22 cellular contexts compared by ENCODE assay signal in genomic region chr3:42935472-42935871, GRCh38. TPM values are rescaled to one million over a fixed set of nuclear protein-coding genes. Genes with fewer than 3 reads are reported as not detected.
DNase-seq lines count a peak whose midpoint lies in the region.
"Had no signal": no experiment of that assay in that cellular context is flagged by ENCODE, and none has a peak within 500 bp of the region (broad histone marks: within the 10 kb centered on the region; RNA-seq: fewer than 3 reads in every experiment).

No MANE protein-coding gene starts in this region.

- H3K9ac ChIP-seq in stomach smooth muscle (ENCODE audit: low read length in 2 of 2), result no peak overlapping the region
- H3K9ac ChIP-seq: KMS-11 had no signal

- no peaks in the 10 kb centered on the region for H3K36me3 Mint-ChIP-seq in activated naive CD4-positive, alpha-beta T cell treated with anti-CD3 and anti-CD28 coated beads, Interleukin-2, amount 50 U/mL, for 24 hours

- no peak overlapping the region for H3K27ac ChIP-seq in stomach smooth muscle (ENCODE audit: low read length)
- H3K27ac ChIP-seq: KMS-11, upper lobe of left lung had no signal

- H3K9me3 Mint-ChIP-seq in activated naive CD4-positive, alpha-beta T cell treated with anti-CD3 and anti-CD28 coated beads, Interleukin-2, amount 50 U/mL, for 24 hours, result no peaks in the 10 kb centered on the region

- H3K27ac Mint-ChIP-seq in activated naive CD4-positive, alpha-beta T cell treated with anti-CD3 and anti-CD28 coated beads, Interleukin-2, amount 50 U/mL, for 24 hours, result no peak overlapping the region
- H3K27ac Mint-ChIP-seq: nephron progenitor cell had no signal

- no peak overlapping the region for H3K4me3 ChIP-seq in Jurkat, Clone E6-1 (ENCODE audit: low read length)
- H3K4me3 ChIP-seq in stomach smooth muscle (ENCODE audit: low read length in 2 of 2), result peak overlapping the region; percentile 66 to 68
- H3K4me3 ChIP-seq: mucosa of descending colon had no signal

- peak overlapping the region; percentile 30 for H3K4me3 Mint-ChIP-seq in activated naive CD4-positive, alpha-beta T cell treated with anti-CD3 and anti-CD28 coated beads, Interleukin-2, amount 50 U/mL, for 24 hours
- H3K4me3 Mint-ChIP-seq: nephron progenitor cell had no signal

- in situ Hi-C loops in ACHN (cut with HindIII; ENCODE audit: low pct_ligation_motif_present, low pct_unique_long_range_greater_than_20kb, low sequenced_read_pairs), result no loop called here

- no peaks in the 10 kb centered on the region for H3K36me3 ChIP-seq in stomach smooth muscle (ENCODE audit: control insufficient read depth in 2 of 2, insufficient read depth in 2 of 2, low read length in 2 of 2)
- H3K36me3 ChIP-seq: upper lobe of left lung had no signal

- H3K4me1 Mint-ChIP-seq in activated naive CD4-positive, alpha-beta T cell treated with anti-CD3 and anti-CD28 coated beads, Interleukin-2, amount 50 U/mL, for 24 hours, result peaks cover 34% of the 10 kb centered on the region
- H3K4me1 Mint-ChIP-seq: nephron progenitor cell had no signal

- H3K27me3 ChIP-seq in stomach smooth muscle (ENCODE audit: control insufficient read depth in 1 of 2, insufficient read depth in 2 of 2, low read length in 2 of 2), result no peaks in the 10 kb centered on the region
- H3K27me3 ChIP-seq: upper lobe of left lung had no signal

- no peaks in the 10 kb centered on the region for H3K27me3 Mint-ChIP-seq in activated naive CD4-positive, alpha-beta T cell treated with anti-CD3 and anti-CD28 coated beads, Interleukin-2, amount 50 U/mL, for 24 hours

- DNase-seq in activated naive CD4-positive, alpha-beta T cell treated with Interleukin-2 at 50 U/mL for 16 hours, result no peak
- DNase-seq in Jurkat, Clone E6-1 (ENCODE audit: low read depth, low spot score), result peak; percentile 14
- DNase-seq in central memory CD4-positive, alpha-beta T cell, result peak; percentile 10
- DNase-seq in ACHN, result no peak
- DNase-seq in NCI-H1694 treated with DMSO at 0.1 percent for 48 hours (lab: John Stamatoyannopoulos, UW), result no peak
- DNase-seq: activated CD8-positive, alpha-beta memory T cell treated with anti-CD3 and anti-CD28 coated beads, Interleukin-2, amount 50 U/mL, for 4 hours; amniotic stem cell; DMS153; effector CD8-positive, alpha-beta T cell; erythroblast; MM.1S; NCI-H2081 treated with DMSO at 0.1 percent for 48 hours; NCI-H226; nephron progenitor cell; OCI-M1; stimulated activated CD4-positive, alpha-beta T cell treated with anti-CD3 and anti-CD28 coated beads, Interleukin-2, amount 100 ng/mL, for 24 hours had no signal

- no peaks in the 10 kb centered on the region for H3K4me1 ChIP-seq in stomach smooth muscle (ENCODE audit: control insufficient read depth, insufficient read depth, low read length)
- H3K4me1 ChIP-seq: upper lobe of left lung had no signal

- H3K9me3 ChIP-seq in stomach smooth muscle (ENCODE audit: control insufficient read depth in 2 of 2, low read length in 2 of 2), result no peaks in the 10 kb centered on the region
- H3K9me3 ChIP-seq: mucosa of descending colon, upper lobe of left lung had no signal

RNA-seq across cellular contexts. Expression of gene ZNF662, which starts 29.5 kb away (rescaled TPM):
- not detected for polyA plus RNA-seq in Jurkat, Clone E6-1 (2012; ENCODE audit: insufficient read depth, insufficient read length)

RNA-seq across cellular contexts. Expression of gene GASK1A, which starts 43.6 kb away (rescaled TPM):
- 1.7 TPM for polyA plus RNA-seq in Jurkat, Clone E6-1 (2012; ENCODE audit: insufficient read depth, insufficient read length)

RNA-seq across cellular contexts. Expression of gene CYP8B1, which starts 59.8 kb away (rescaled TPM):
- not detected for polyA plus RNA-seq in Jurkat, Clone E6-1 (2012; ENCODE audit: insufficient read depth, insufficient read length)
- polyA plus RNA-seq: heart left ventricle had no signal

Comparison
In these comparisons a context has a peak if more than half of its experiments do, and no peak if none do; other contexts are left out.
1. DNase-seq: peak in Jurkat, Clone E6-1 (single experiment) and central memory CD4-positive, alpha-beta T cell (single experiment); none in activated naive CD4-positive, alpha-beta T cell treated with Interleukin-2 at 50 U/mL for 16 hours (single experiment), ACHN (single experiment) and NCI-H1694 treated with DMSO at 0.1 percent for 48 hours (single experiment).